Comparison of ENCODE assay signal across 8 cellular contexts in the genomic region with DNA sequence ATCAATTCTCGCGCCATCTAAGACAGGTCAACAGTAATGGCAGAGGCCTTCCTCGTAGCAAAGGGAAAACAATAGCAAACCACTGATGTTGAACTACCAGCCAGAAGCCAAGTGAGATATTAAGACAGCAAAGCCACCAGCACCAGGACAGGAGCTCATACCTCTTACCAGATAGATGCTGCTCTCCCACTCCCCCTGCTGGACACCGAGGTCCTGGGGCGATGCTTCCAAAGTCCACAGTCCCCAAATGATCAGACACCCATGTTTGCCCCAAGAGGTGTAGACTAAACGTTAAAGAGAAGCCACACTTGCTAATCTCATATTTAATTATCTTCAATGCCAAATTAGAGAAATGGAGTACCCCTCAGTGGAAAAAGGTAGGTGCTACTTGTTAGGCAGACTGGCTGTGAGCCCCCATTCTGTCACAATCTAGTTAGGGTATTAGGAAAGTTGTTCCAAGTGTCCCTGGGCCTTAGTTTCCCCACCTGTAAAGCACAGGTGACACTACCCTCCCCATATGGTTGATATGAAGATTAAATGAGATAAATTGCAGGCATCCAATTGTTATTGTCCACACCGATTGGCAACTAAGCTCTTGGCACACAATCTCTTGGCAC. TPM values are rescaled to one million over a fixed set of nuclear protein-coding genes. Genes with fewer than 3 reads are reported as not detected.
DNase-seq lines count a peak whose midpoint lies in the region; ATAC-seq and TF ChIP-seq lines count a peak whose summit lies in the region.

No MANE protein-coding gene starts in this region.

- TF ChIP-seq CTCF in DND-41 (IDR thresholded peaks at IDR 0.05; ENCODE audit: borderline replicate concordance, extremely low read depth, low read length, poor library complexity, severe bottlenecking) (peak; percentile 93), LNCaP clone FGC (IDR thresholded peaks at IDR 0.05; ENCODE audit: control insufficient read depth, extremely low read depth, insufficient read depth) (peak; percentile 85), astrocyte of the cerebellum (IDR thresholded peaks at IDR 0.05; ENCODE audit: low read depth, low read length, missing control alignments) (peak; percentile 67)

- no peak overlapping the region for H3K27ac Mint-ChIP-seq in immature natural killer cell

- H3K4me3 Mint-ChIP-seq in immature natural killer cell = no peak overlapping the region

- no peaks in the 10 kb centered on the region for H3K27me3 ChIP-seq in DND-41 (ENCODE audit: insufficient read depth, low read length, poor library complexity)

- H3K36me3 ChIP-seq in DND-41 (ENCODE audit: insufficient read depth, low read length) = no peaks in the 10 kb centered on the region

- no peaks in the 10 kb centered on the region for H3K4me1 ChIP-seq in DND-41 (ENCODE audit: insufficient read depth, low read length)

- no peaks in the 10 kb centered on the region for H4K20me1 ChIP-seq in DND-41 (ENCODE audit: insufficient read depth, low read length)

- H3K36me3 Mint-ChIP-seq in immature natural killer cell = no peaks in the 10 kb centered on the region

- peaks cover 2 to 3% (median 2%) of the 10 kb centered on the region in 3 donors for H3K27me3 Mint-ChIP-seq in immature natural killer cell (ENCODE audit: low read depth in 3 of 3)

- no peaks in the 10 kb centered on the region for H3K9me3 ChIP-seq in DND-41 (ENCODE audit: insufficient read depth, low read length, severe bottlenecking)

- no peaks in the 10 kb centered on the region for H3K4me1 Mint-ChIP-seq in immature natural killer cell

- H3K27ac ChIP-seq in DND-41 (ENCODE audit: low read length) = no peak overlapping the region

- in situ Hi-C loops in astrocyte of the cerebellum (cut with HindIII; ENCODE audit: low sequenced_read_pairs) = no loop called here

- no peaks in the 10 kb centered on the region for H3K79me2 ChIP-seq in DND-41 (ENCODE audit: insufficient read depth, low read length)

- no peaks in the 10 kb centered on the region for H3K9me3 Mint-ChIP-seq in immature natural killer cell

- H3K4me2 ChIP-seq in DND-41 (ENCODE audit: insufficient read depth, low read length) = no peak overlapping the region

- ATAC-seq in DND-41 (ENCODE audit: insufficient read depth, low read depth) (peak; percentile 97), GM21447 (IDR thresholded peaks at IDR 0.05; ENCODE audit: unreplicated experiment) (peak; percentile 83)

- H3K4me3 ChIP-seq in DND-41 (ENCODE audit: low read depth in 1 of 2, low read length in 2 of 2) (no peak overlapping the region), LNCaP clone FGC (ENCODE audit: low read depth, low read length) (no peak overlapping the region), astrocyte of the cerebellum (ENCODE audit: low read depth, low read length) (no peak overlapping the region)

- H3K9ac ChIP-seq in DND-41 (ENCODE audit: low read depth, low read length) = no peak overlapping the region

- no peak overlapping the region for H2AFZ ChIP-seq in DND-41 (ENCODE audit: low read depth, low read length)

- DNase-seq in DND-41 (peak; percentile 72), LNCaP clone FGC (ENCODE audit: low read depth) (peak; percentile 1), T-helper 22 cell (ENCODE audit: low read depth) (peak; percentile 4), astrocyte of the cerebellum (ENCODE audit: low read depth) (no peak), immature natural killer cell (peak; percentile 21 to 38 (median 37)), OCI-M2 (lab: John Stamatoyannopoulos, UW; ENCODE audit: unreplicated experiment) (no peak)
- peak; percentile 75 to 76 for DNase-seq in stimulated activated CD4-positive, alpha-beta T cell treated with anti-CD3 and anti-CD28 coated beads, Interleukin-2, amount 100 ng/mL, for 48 hours

RNA-seq across cellular contexts. Expression of a gene that starts 39.9 kb away (rescaled TPM):
- 100 to 1,000 TPM; 125 to 218 (median 190) TPM for polyA plus RNA-seq in immature natural killer cell

RNA-seq across cellular contexts. Expression of a gene that starts 55.7 kb away (rescaled TPM):
- not detected for polyA plus RNA-seq in immature natural killer cell

Comparison
In these comparisons a context has a peak if more than half of its experiments do, and no peak if none do; other contexts are left out.
1. DNase-seq: peak in DND-41 (single experiment), LNCaP clone FGC (single experiment), T-helper 22 cell (single experiment), immature natural killer cell (3 of 3) and stimulated activated CD4-positive, alpha-beta T cell treated with anti-CD3 and anti-CD28 coated beads, Interleukin-2, amount 100 ng/mL, for 48 hours (2 of 2); none in astrocyte of the cerebellum (single experiment) and OCI-M2 (single experiment).
2. Peak in every context shown above with its lines, with median percentiles within 50 percentile points of each other: CTCF ChIP-seq.